In the genomic region with DNA sequence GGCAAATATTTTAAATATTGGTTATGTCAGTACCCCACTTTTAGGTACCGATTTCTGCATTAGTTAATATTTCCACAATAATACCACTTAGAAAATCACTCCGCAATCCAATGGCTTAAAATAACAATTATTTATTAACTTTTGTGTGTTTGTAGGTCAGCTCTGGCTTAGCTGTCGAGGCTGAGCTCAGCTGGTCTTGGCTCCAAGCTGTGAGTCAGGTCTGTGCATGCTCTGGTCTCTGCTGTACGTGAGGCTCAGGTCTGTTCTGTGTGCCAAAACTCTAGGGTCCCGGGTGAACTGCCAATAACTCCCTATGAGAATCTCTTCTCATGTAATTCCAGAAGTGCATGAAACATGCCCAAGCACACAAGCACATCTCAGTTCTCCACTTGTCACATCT, we compare ENCODE assay signal across 1 cellular context.
TF ChIP-seq lines count a peak whose summit lies in the region.

No MANE protein-coding gene starts in this region.

TF ChIP-seq in K562, 482 proteins besides CTCF, POLR2A, EP300 and RAD21:
- TF ChIP-seq PHB2 (IDR thresholded peaks at IDR 0.05; ENCODE audit: low read depth): no peak
- TF ChIP-seq, protein P1, sequence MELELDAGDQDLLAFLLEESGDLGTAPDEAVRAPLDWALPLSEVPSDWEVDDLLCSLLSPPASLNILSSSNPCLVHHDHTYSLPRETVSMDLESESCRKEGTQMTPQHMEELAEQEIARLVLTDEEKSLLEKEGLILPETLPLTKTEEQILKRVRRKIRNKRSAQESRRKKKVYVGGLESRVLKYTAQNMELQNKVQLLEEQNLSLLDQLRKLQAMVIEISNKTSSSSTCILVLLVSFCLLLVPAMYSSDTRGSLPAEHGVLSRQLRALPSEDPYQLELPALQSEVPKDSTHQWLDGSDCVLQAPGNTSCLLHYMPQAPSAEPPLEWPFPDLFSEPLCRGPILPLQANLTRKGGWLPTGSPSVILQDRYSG (tag; conservative IDR thresholded peaks at IDR 0.05; ENCODE audit: low read depth): no peak
- no peak for TF ChIP-seq ZC3H4 (CRISPR knock-in tag; IDR thresholded peaks at IDR 0.05; ENCODE audit: borderline replicate concordance)
- TF ChIP-seq, protein P2, sequence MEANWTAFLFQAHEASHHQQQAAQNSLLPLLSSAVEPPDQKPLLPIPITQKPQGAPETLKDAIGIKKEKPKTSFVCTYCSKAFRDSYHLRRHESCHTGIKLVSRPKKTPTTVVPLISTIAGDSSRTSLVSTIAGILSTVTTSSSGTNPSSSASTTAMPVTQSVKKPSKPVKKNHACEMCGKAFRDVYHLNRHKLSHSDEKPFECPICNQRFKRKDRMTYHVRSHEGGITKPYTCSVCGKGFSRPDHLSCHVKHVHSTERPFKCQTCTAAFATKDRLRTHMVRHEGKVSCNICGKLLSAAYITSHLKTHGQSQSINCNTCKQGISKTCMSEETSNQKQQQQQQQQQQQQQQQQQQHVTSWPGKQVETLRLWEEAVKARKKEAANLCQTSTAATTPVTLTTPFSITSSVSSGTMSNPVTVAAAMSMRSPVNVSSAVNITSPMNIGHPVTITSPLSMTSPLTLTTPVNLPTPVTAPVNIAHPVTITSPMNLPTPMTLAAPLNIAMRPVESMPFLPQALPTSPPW (CRISPR knock-in tag; IDR thresholded peaks at IDR 0.05): no peak
- TF ChIP-seq CSDE1 (IDR thresholded peaks at IDR 0.05): no peak
- TF ChIP-seq ZNF124 (CRISPR knock-in tag; IDR thresholded peaks at IDR 0.05): no peak
- TF ChIP-seq, protein P3, sequence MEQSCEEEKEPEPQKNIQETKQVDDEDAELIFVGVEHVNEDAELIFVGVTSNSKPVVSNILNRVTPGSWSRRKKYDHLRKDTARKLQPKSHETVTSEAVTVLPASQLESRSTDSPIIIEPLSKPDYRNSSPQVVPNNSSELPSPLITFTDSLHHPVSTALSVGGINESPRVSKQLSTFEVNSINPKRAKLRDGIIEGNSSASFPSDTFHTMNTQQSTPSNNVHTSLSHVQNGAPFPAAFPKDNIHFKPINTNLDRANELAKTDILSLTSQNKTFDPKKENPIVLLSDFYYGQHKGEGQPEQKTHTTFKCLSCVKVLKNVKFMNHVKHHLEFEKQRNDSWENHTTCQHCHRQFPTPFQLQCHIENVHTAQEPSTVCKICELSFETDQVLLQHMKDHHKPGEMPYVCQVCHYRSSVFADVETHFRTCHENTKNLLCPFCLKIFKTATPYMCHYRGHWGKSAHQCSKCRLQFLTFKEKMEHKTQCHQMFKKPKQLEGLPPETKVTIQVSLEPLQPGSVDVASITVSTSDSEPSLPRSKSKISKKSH (CRISPR knock-in tag; IDR thresholded peaks at IDR 0.05): no peak
- TF ChIP-seq, protein P4, sequence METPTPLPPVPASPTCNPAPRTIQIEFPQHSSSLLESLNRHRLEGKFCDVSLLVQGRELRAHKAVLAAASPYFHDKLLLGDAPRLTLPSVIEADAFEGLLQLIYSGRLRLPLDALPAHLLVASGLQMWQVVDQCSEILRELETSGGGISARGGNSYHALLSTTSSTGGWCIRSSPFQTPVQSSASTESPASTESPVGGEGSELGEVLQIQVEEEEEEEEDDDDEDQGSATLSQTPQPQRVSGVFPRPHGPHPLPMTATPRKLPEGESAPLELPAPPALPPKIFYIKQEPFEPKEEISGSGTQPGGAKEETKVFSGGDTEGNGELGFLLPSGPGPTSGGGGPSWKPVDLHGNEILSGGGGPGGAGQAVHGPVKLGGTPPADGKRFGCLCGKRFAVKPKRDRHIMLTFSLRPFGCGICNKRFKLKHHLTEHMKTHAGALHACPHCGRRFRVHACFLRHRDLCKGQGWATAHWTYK (CRISPR knock-in tag; IDR thresholded peaks at IDR 0.05): no peak
- no peak for TF ChIP-seq PHF8 (IDR thresholded peaks at IDR 0.05; ENCODE audit: borderline replicate concordance, low read length)
- TF ChIP-seq FOXM1 (IDR thresholded peaks at IDR 0.05; ENCODE audit: low read depth): no peak
- TF ChIP-seq FOXM1 (CRISPR knock-in tag; IDR thresholded peaks at IDR 0.05; ENCODE audit: low read depth): no peak
- TF ChIP-seq, protein P5, sequence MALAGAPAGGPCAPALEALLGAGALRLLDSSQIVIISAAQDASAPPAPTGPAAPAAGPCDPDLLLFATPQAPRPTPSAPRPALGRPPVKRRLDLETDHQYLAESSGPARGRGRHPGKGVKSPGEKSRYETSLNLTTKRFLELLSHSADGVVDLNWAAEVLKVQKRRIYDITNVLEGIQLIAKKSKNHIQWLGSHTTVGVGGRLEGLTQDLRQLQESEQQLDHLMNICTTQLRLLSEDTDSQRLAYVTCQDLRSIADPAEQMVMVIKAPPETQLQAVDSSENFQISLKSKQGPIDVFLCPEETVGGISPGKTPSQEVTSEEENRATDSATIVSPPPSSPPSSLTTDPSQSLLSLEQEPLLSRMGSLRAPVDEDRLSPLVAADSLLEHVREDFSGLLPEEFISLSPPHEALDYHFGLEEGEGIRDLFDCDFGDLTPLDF (CRISPR knock-in tag; IDR thresholded peaks at IDR 0.05): no peak
- no peak for TF ChIP-seq BDP1 (IDR thresholded peaks at IDR 0.05; ENCODE audit: insufficient read depth, insufficient read length)
- no peak for TF ChIP-seq ZFPM2 (CRISPR knock-in tag; IDR thresholded peaks at IDR 0.05)
- TF ChIP-seq SRSF9 (IDR thresholded peaks at IDR 0.05; ENCODE audit: borderline replicate concordance, low read depth, low read length): no peak
- TF ChIP-seq RFX1 (IDR thresholded peaks at IDR 0.05): no peak
- TF ChIP-seq CBX3 (IDR thresholded peaks at IDR 0.05; ENCODE audit: borderline replicate concordance in 1 of 2, low read length in 2 of 2): no peak
- TF ChIP-seq RNF2 (IDR thresholded peaks at IDR 0.05): no peak
- no peak for TF ChIP-seq ZNF75A (CRISPR knock-in tag; IDR thresholded peaks at IDR 0.05)
- no peak for TF ChIP-seq TRIM24 (IDR thresholded peaks at IDR 0.05)
- no peak for TF ChIP-seq ZC3H11A (IDR thresholded peaks at IDR 0.05; ENCODE audit: low read depth, low read length)
